ENCODE assay signal across 2 cellular contexts in genomic region chr19:33219261-33219812, GRCh38.
A peak's percentile ranks its signal among the peaks of the same experiment; 100 is the strongest.
TF ChIP-seq lines count a peak whose summit lies in the region.

No MANE protein-coding gene starts in this region.

TF ChIP-seq in HEK293, 187 proteins besides CTCF, POLR2A, EP300 and RAD21 (continued from another document):
- TF ChIP-seq PRDM10 (tag by site-specific recombination; IDR thresholded peaks at IDR 0.05): peak; percentile 88

TF ChIP-seq in WTC11, 78 proteins besides CTCF, POLR2A, EP300 and RAD21 (continued from another document):
- TF ChIP-seq E2F1 (CRISPR knock-in tag; IDR thresholded peaks at IDR 0.05) (no peak), KAT7 (CRISPR knock-in tag; IDR thresholded peaks at IDR 0.05; ENCODE audit: borderline replicate concordance) (no peak), ZNF416 (CRISPR knock-in tag; IDR thresholded peaks at IDR 0.05) (no peak), MYBL2 (CRISPR knock-in tag; IDR thresholded peaks at IDR 0.05) (no peak), CDX4 (CRISPR knock-in tag; IDR thresholded peaks at IDR 0.05; ENCODE audit: borderline replicate concordance) (no peak), ZNF423 (CRISPR knock-in tag; IDR thresholded peaks at IDR 0.05) (no peak), ZNF281 (CRISPR knock-in tag; IDR thresholded peaks at IDR 0.05) (no peak), ZBTB21 (CRISPR knock-in tag; IDR thresholded peaks at IDR 0.05; ENCODE audit: borderline replicate concordance) (no peak), ETV6 (CRISPR knock-in tag; IDR thresholded peaks at IDR 0.05) (no peak), ZNF317 (CRISPR knock-in tag; IDR thresholded peaks at IDR 0.05; ENCODE audit: borderline replicate concordance, low read depth) (no peak), TEAD4 (CRISPR knock-in tag; IDR thresholded peaks at IDR 0.05) (no peak), ZBTB43 (CRISPR knock-in tag; IDR thresholded peaks at IDR 0.05) (no peak), ESRRA (CRISPR knock-in tag; IDR thresholded peaks at IDR 0.05; ENCODE audit: borderline replicate concordance) (no peak), ZNF671 (CRISPR knock-in tag; IDR thresholded peaks at IDR 0.05) (no peak), ERG (CRISPR knock-in tag; IDR thresholded peaks at IDR 0.05) (no peak)
